ENCODE assay signal across 8 cellular contexts in the genomic region with DNA sequence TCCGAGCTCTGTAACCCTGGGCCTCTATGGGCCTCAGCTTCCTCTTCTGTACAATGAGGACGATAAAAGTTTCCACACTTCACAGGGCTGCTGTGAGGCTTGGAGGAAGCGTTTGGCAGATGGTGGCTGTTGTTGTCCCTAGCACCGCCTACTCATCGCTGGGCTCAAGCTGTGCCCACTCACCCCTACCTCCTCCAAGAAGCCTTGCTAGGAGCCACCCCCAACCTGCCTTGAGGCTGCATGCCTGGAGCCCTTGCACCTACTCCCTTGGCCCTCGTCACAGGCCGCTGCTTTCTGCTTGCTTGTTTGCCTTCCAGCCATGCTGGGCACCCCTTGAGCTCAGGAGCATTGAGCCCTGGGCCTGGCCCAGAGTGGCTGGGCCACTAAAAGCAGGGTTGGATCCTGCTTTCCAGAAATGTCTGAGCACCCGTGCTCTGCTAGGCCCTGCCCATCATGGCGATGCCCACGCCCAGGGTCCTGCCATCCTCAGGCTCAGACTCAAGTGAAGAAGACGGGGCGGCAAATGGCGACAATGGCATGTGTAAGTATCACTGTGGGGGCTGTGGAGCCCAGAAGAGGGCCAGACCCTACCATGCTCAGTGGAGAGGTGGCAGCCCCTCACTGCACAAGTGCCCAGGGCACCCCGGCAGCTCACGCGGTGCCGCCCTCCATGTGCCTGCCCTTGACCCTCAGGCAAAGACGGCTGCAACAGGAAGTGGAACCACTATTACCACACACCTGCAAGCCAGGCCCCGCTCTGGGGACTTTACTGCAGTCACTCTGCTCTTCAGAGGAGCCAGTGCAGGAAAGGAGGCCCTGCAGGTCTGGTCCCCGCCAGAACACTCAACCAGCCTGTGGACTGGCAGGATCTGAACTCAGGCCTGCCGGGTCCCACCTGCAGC. TPM values are rescaled to one million over a fixed set of nuclear protein-coding genes. Genes with fewer than 3 reads are reported as not detected.
DNase-seq lines count a peak whose midpoint lies in the region; ATAC-seq, FAIRE-seq and TF ChIP-seq lines count a peak whose summit lies in the region.

No MANE protein-coding gene starts in this region.

- intact Hi-C loops in HepG2 (cut with micrococcal nuclease; ENCODE audit: unreplicated experiment), result no loop called here

- TF ChIP-seq POLR2A in HepG2 (IDR thresholded peaks at IDR 0.05; ENCODE audit: insufficient read depth in 1 of 2, low read depth in 2 of 2, low read length in 2 of 2), result no peak

- no peak overlapping the region for H2AFZ ChIP-seq in HepG2 (ENCODE audit: low read length)

- WGBS in liver, result 85% methylated on average over 21 of the region's 21 CpGs
- WGBS in HepG2 (ENCODE audit: low lambda C conversion rate), result 96% methylated on average over 16 of the region's 21 CpGs

- POLR2A ChIA-PET in HepG2 (lab: Yijun Ruan, JAX), result no interaction called here

- H3K27ac ChIP-seq in liver (ENCODE audit: low read depth in 1 of 2, low read length in 2 of 2), result peak overlapping the region; percentile 43 to 71
- H3K27ac ChIP-seq in HepG2 (ENCODE audit: extremely low read length, insufficient read depth, low read length), result no peak overlapping the region
- peak overlapping the region; percentile 44 for H3K27ac ChIP-seq in caudate nucleus (ENCODE audit: low read depth, low read length)

- H4K20me1 ChIP-seq in HepG2 (ENCODE audit: insufficient read depth, low read length), result no peaks in the 10 kb centered on the region

- H3K9me3 ChIP-seq in liver (ENCODE audit: control insufficient read depth in 4 of 4, low read length in 3 of 4) (no peaks in the 10 kb centered on the region), HepG2 (ENCODE audit: low read length) (no peaks in the 10 kb centered on the region)

- no peaks in the 10 kb centered on the region for H3K79me2 ChIP-seq in HepG2 (ENCODE audit: insufficient read depth, low read length)

- in situ Hi-C loops in HepG2 (cut with HindIII; ENCODE audit: extremely low pct_ligation_motif_present, low pct_unique_long_range_greater_than_20kb), result loop anchor here (5.0 kb wide), 1 partner anchor 73 kb away; no protein-coding TSS in a partner anchor

- H3K27me3 ChIP-seq in liver (ENCODE audit: control insufficient read depth in 4 of 4, insufficient read depth in 4 of 4, low read length in 3 of 4) (no peaks in the 10 kb centered on the region), HepG2 (ENCODE audit: control insufficient read depth in 1 of 2, insufficient read depth in 2 of 2, low read length in 2 of 2) (no peaks in the 10 kb centered on the region)

- TF ChIP-seq RAD21 in liver (IDR thresholded peaks at IDR 0.05) (no peak), HepG2 (CRISPR knock-in tag; IDR thresholded peaks at IDR 0.05) (no peak)

- no peaks in the 10 kb centered on the region for H3K36me3 ChIP-seq in liver (ENCODE audit: control insufficient read depth in 4 of 4, insufficient read depth in 3 of 4, low read depth in 1 of 4, low read length in 3 of 4)
- no peaks in the 10 kb centered on the region for H3K36me3 ChIP-seq in HepG2 (replicated peaks in 1 of 2; ENCODE audit: control insufficient read depth in 1 of 2, insufficient read depth in 2 of 2, low read length in 2 of 2)

- no peak for ATAC-seq in HepG2

- H3K4me1 ChIP-seq in liver (ENCODE audit: control insufficient read depth in 4 of 4, insufficient read depth in 4 of 4, low read length in 3 of 4) (peaks cover 0 to 3% (median 0%) of the 10 kb centered on the region in 4 donors), HepG2 (ENCODE audit: insufficient read depth, low read length) (no peaks in the 10 kb centered on the region)

- CTCF ChIA-PET in HepG2 (lab: Yijun Ruan, JAX; ENCODE audit: low intra/inter-chr PET ratio, low total read pairs), result no interaction called here

- no peak for DNase-seq in HepG2 (ENCODE audit: low spot score)
- peak; percentile 15 for DNase-seq in NCI-H2171 (lab: John Stamatoyannopoulos, UW)
- no peak for DNase-seq in caudate nucleus (lab: John Stamatoyannopoulos, UW)
- DNase-seq in renal cortical epithelial cell (ENCODE audit: low read depth), result peak; percentile 36
- DNase-seq in AG08396 (ENCODE audit: low spot score), result no peak
- no peak for DNase-seq in NCI-H2081 treated with DMSO at 0.1 percent for 48 hours (lab: John Stamatoyannopoulos, UW)
- DNase-seq in globus pallidus (ENCODE audit: low spot score), result no peak

- H3K4me3 ChIP-seq in liver (ENCODE audit: low read depth in 1 of 3, low read length in 3 of 3) (no peak overlapping the region), HepG2 (replicated peaks in 1 of 3; ENCODE audit: insufficient read depth in 1 of 3, low read depth in 2 of 3, low read length in 3 of 3) (no peak overlapping the region)

- FAIRE-seq in HepG2 (lab: Jason Lieb, UNC), result no peak

- no peak overlapping the region for H3K4me2 ChIP-seq in HepG2 (ENCODE audit: low read depth, low read length)

- TF ChIP-seq CTCF in liver (IDR thresholded peaks at IDR 0.05; ENCODE audit: low read depth, low read length, missing input control) (no peak), HepG2 (CRISPR knock-in tag; IDR thresholded peaks at IDR 0.05) (no peak)

- no peak overlapping the region for H3K9ac ChIP-seq in liver (ENCODE audit: low read depth in 1 of 2, low read length in 2 of 2)
- no peak overlapping the region for H3K9ac ChIP-seq in HepG2 (ENCODE audit: insufficient read depth, low read depth, low read length)

- TF ChIP-seq EP300 in HepG2 (IDR thresholded peaks at IDR 0.05; ENCODE audit: low read depth in 2 of 2, low read length in 2 of 2) (no peak), HepG2 (CRISPR knock-in tag; IDR thresholded peaks at IDR 0.05; ENCODE audit: borderline replicate concordance) (no peak)

- BruUV-seq in HepG2 (replicated peaks; lab: Mats Ljungman, UMichigan), result no TSS peak

RNA-seq across cellular contexts. Expression of gene SH3BGRL3, which starts 9.5 kb away (rescaled TPM):
- total RNA-seq in liver, result 10 to 100 TPM in 1 of 2 donors, 1 to 10 TPM in 1; 4.5 to 10.0 TPM
- 10 to 100 TPM; 36.0 to 93.2 TPM for polyA plus RNA-seq in liver
- 12.2 and 13.4 TPM in 2 replicates for total RNA-seq in HepG2 (2016; rRNA removed; fragmentation: Illumina TruSeq; extraction: Trizol)
- total RNA-seq in HepG2 (2016; cell fraction: cytosol; rRNA removed; fragmentation: Illumina TruSeq; extraction: Trizol; ENCODE audit: low read depth), result 14.0 and 29.7 TPM in 2 replicates
- 11.6 and 11.8 TPM in 2 replicates for total RNA-seq in HepG2 (2016; cell fraction: insoluble cytoplasmic fraction; rRNA removed; fragmentation: Illumina TruSeq; extraction: Trizol)
- total RNA-seq in HepG2 (2016; cell fraction: membrane; rRNA removed; fragmentation: Illumina TruSeq; extraction: Trizol), result 15.8 and 28.5 TPM in 2 replicates
- total RNA-seq in HepG2 (2016; cell fraction: nucleus; rRNA removed; fragmentation: Illumina TruSeq; extraction: Trizol), result 5.2 and 6.0 TPM in 2 replicates
- 11.4 and 11.5 TPM in 2 replicates for polyA plus RNA-seq in HepG2 (2011; rRNA removed)
- polyA plus RNA-seq in HepG2 (2011; cell fraction: cytosol; rRNA removed), result 10.4 and 12.2 TPM in 2 replicates
- polyA plus RNA-seq in HepG2 (2011; cell fraction: nucleus; rRNA removed), result 7.5 and 8.3 TPM in 2 replicates
- 12.3 and 13.0 TPM in 2 replicates for polyA plus RNA-seq in HepG2 (2012)
- polyA plus RNA-seq in HepG2 (2016; cell fraction: cytosol; fragmentation: Illumina TruSeq; extraction: Trizol; ENCODE audit: low read depth), result 64.3 and 100 TPM in 2 replicates
- 24.8 and 47.8 TPM in 2 replicates for polyA plus RNA-seq in HepG2 (2016; cell fraction: insoluble cytoplasmic fraction; fragmentation: Illumina TruSeq; extraction: Trizol; ENCODE audit: low read depth)
- polyA plus RNA-seq in HepG2 (2016; cell fraction: membrane; fragmentation: Illumina TruSeq; extraction: Trizol; ENCODE audit: low read depth), result 72.1 and 88.4 TPM in 2 replicates
- 16.4 and 20.4 TPM in 2 replicates for polyA plus RNA-seq in HepG2 (2016; cell fraction: nucleus; fragmentation: Illumina TruSeq; extraction: Trizol; ENCODE audit: insufficient read depth, low read depth)
- polyA minus RNA-seq in HepG2 (2011; rRNA and poly(A)+ RNA removed; ENCODE audit: low replicate concordance), result 26.8 and 67.6 TPM in 2 replicates
- polyA minus RNA-seq in HepG2 (2011; cell fraction: cytosol; rRNA and poly(A)+ RNA removed), result 8.1 and 10.8 TPM in 2 replicates
- 8.5 and 9.8 TPM in 2 replicates for polyA minus RNA-seq in HepG2 (2011; cell fraction: nucleus; rRNA and poly(A)+ RNA removed)
- 12.8 and 17.5 TPM in 2 replicates for total RNA-seq in renal cortical epithelial cell

RNA-seq across cellular contexts. Expression of gene UBXN11, which starts 17.0 kb away (rescaled TPM):
- 1 to 10 TPM; 3.0 to 9.5 TPM for total RNA-seq in liver
- 1 to 10 TPM; 5.7 to 8.9 TPM for polyA plus RNA-seq in liver
- 3.2 and 9.3 TPM in 2 replicates for total RNA-seq in HepG2 (2016; rRNA removed; fragmentation: Illumina TruSeq; extraction: Trizol)
- total RNA-seq in HepG2 (2016; cell fraction: cytosol; rRNA removed; fragmentation: Illumina TruSeq; extraction: Trizol; ENCODE audit: low read depth), result 4.9 and 5.3 TPM in 2 replicates
- 3.0 and 8.5 TPM in 2 replicates for total RNA-seq in HepG2 (2016; cell fraction: insoluble cytoplasmic fraction; rRNA removed; fragmentation: Illumina TruSeq; extraction: Trizol)
- 4.4 and 5.7 TPM in 2 replicates for total RNA-seq in HepG2 (2016; cell fraction: membrane; rRNA removed; fragmentation: Illumina TruSeq; extraction: Trizol)
- total RNA-seq in HepG2 (2016; cell fraction: nucleus; rRNA removed; fragmentation: Illumina TruSeq; extraction: Trizol), result 15.9 and 19.3 TPM in 2 replicates
- polyA plus RNA-seq in HepG2 (2011; rRNA removed), result 10.3 and 10.4 TPM in 2 replicates
- 3.0 and 5.8 TPM in 2 replicates for polyA plus RNA-seq in HepG2 (2011; cell fraction: cytosol; rRNA removed)
- polyA plus RNA-seq in HepG2 (2011; cell fraction: nucleus; rRNA removed), result 81.6 and 111 TPM in 2 replicates
- polyA plus RNA-seq in HepG2 (2012), result 4.8 and 5.2 TPM in 2 replicates
- polyA plus RNA-seq in HepG2 (2016; cell fraction: cytosol; fragmentation: Illumina TruSeq; extraction: Trizol; ENCODE audit: low read depth), result 7.2 and 9.0 TPM in 2 replicates
- 6.4 and 8.0 TPM in 2 replicates for polyA plus RNA-seq in HepG2 (2016; cell fraction: insoluble cytoplasmic fraction; fragmentation: Illumina TruSeq; extraction: Trizol; ENCODE audit: low read depth)
- 8.8 and 9.0 TPM in 2 replicates for polyA plus RNA-seq in HepG2 (2016; cell fraction: membrane; fragmentation: Illumina TruSeq; extraction: Trizol; ENCODE audit: low read depth)
- 64.2 and 68.2 TPM in 2 replicates for polyA plus RNA-seq in HepG2 (2016; cell fraction: nucleus; fragmentation: Illumina TruSeq; extraction: Trizol; ENCODE audit: insufficient read depth, low read depth)
- 4.3 and 43.2 TPM in 2 replicates for polyA minus RNA-seq in HepG2 (2011; rRNA and poly(A)+ RNA removed; ENCODE audit: low replicate concordance)
- 1.2 and 2.0 TPM in 2 replicates for polyA minus RNA-seq in HepG2 (2011; cell fraction: cytosol; rRNA and poly(A)+ RNA removed)
- polyA minus RNA-seq in HepG2 (2011; cell fraction: nucleus; rRNA and poly(A)+ RNA removed), result 8.6 and 11.5 TPM in 2 replicates
- total RNA-seq in renal cortical epithelial cell, result 1.9 and 9.6 TPM in 2 replicates

RNA-seq across cellular contexts. Expression of gene CD52, which starts 28.3 kb away (rescaled TPM):
- total RNA-seq in liver, result 1 to 10 TPM; 1.7 to 4.0 TPM
- polyA plus RNA-seq in liver, result 10 to 100 TPM; 13.8 to 16.4 TPM
- total RNA-seq in HepG2 (2016; rRNA removed; fragmentation: Illumina TruSeq; extraction: Trizol), result not detected in 2 replicates
- not detected in 2 replicates for total RNA-seq in HepG2 (2016; cell fraction: cytosol; rRNA removed; fragmentation: Illumina TruSeq; extraction: Trizol; ENCODE audit: low read depth)
- not detected in 2 replicates for total RNA-seq in HepG2 (2016; cell fraction: insoluble cytoplasmic fraction; rRNA removed; fragmentation: Illumina TruSeq; extraction: Trizol)
- total RNA-seq in HepG2 (2016; cell fraction: membrane; rRNA removed; fragmentation: Illumina TruSeq; extraction: Trizol), result not detected in 2 replicates
- not detected in 2 replicates for total RNA-seq in HepG2 (2016; cell fraction: nucleus; rRNA removed; fragmentation: Illumina TruSeq; extraction: Trizol)
- polyA plus RNA-seq in HepG2 (2011; rRNA removed), result 0.32 and 0.93 TPM in 2 replicates
- polyA plus RNA-seq in HepG2 (2011; cell fraction: cytosol; rRNA removed), result 0.81 TPM in 2 replicates
- polyA plus RNA-seq in HepG2 (2011; cell fraction: nucleus; rRNA removed), result not detected in 2 replicates
- not detected in 2 replicates for polyA plus RNA-seq in HepG2 (2012)
- polyA plus RNA-seq in HepG2 (2016; cell fraction: cytosol; fragmentation: Illumina TruSeq; extraction: Trizol; ENCODE audit: low read depth), result not detected in 2 replicates
- not detected in 2 replicates for polyA plus RNA-seq in HepG2 (2016; cell fraction: insoluble cytoplasmic fraction; fragmentation: Illumina TruSeq; extraction: Trizol; ENCODE audit: low read depth)
- not detected in 2 replicates for polyA plus RNA-seq in HepG2 (2016; cell fraction: membrane; fragmentation: Illumina TruSeq; extraction: Trizol; ENCODE audit: low read depth)
- polyA plus RNA-seq in HepG2 (2016; cell fraction: nucleus; fragmentation: Illumina TruSeq; extraction: Trizol; ENCODE audit: insufficient read depth, low read depth), result not detected in 2 replicates
- 0.44 and 1.2 TPM in 2 replicates for polyA minus RNA-seq in HepG2 (2011; rRNA and poly(A)+ RNA removed; ENCODE audit: low replicate concordance)
- polyA minus RNA-seq in HepG2 (2011; cell fraction: cytosol; rRNA and poly(A)+ RNA removed), result not detected in 2 replicates
- polyA minus RNA-seq in HepG2 (2011; cell fraction: nucleus; rRNA and poly(A)+ RNA removed), result not detected in 2 replicates
- not detected in 2 replicates for total RNA-seq in renal cortical epithelial cell

RNA-seq across cellular contexts. Expression of gene CEP85, which starts 55.4 kb away (rescaled TPM):
- 10 to 100 TPM in 1 of 2 donors, 1 to 10 TPM in 1; 7.3 to 14.6 TPM for total RNA-seq in liver
- 1 to 10 TPM; 2.6 to 3.4 TPM for polyA plus RNA-seq in liver
- total RNA-seq in HepG2 (2016; rRNA removed; fragmentation: Illumina TruSeq; extraction: Trizol), result 22.4 and 26.7 TPM in 2 replicates
- total RNA-seq in HepG2 (2016; cell fraction: cytosol; rRNA removed; fragmentation: Illumina TruSeq; extraction: Trizol; ENCODE audit: low read depth), result 15.6 and 16.7 TPM in 2 replicates
- 22.3 and 26.3 TPM in 2 replicates for total RNA-seq in HepG2 (2016; cell fraction: insoluble cytoplasmic fraction; rRNA removed; fragmentation: Illumina TruSeq; extraction: Trizol)
- 10.6 and 12.9 TPM in 2 replicates for total RNA-seq in HepG2 (2016; cell fraction: membrane; rRNA removed; fragmentation: Illumina TruSeq; extraction: Trizol)
- total RNA-seq in HepG2 (2016; cell fraction: nucleus; rRNA removed; fragmentation: Illumina TruSeq; extraction: Trizol), result 27.6 and 32.8 TPM in 2 replicates
- polyA plus RNA-seq in HepG2 (2011; rRNA removed), result 16.1 and 16.9 TPM in 2 replicates
- polyA plus RNA-seq in HepG2 (2011; cell fraction: cytosol; rRNA removed), result 11.2 and 11.4 TPM in 2 replicates
- 40.1 and 42.3 TPM in 2 replicates for polyA plus RNA-seq in HepG2 (2011; cell fraction: nucleus; rRNA removed)
- 8.8 and 10.7 TPM in 2 replicates for polyA plus RNA-seq in HepG2 (2012)
- polyA plus RNA-seq in HepG2 (2016; cell fraction: cytosol; fragmentation: Illumina TruSeq; extraction: Trizol; ENCODE audit: low read depth), result 0.88 and 0.92 TPM in 2 replicates
- polyA plus RNA-seq in HepG2 (2016; cell fraction: insoluble cytoplasmic fraction; fragmentation: Illumina TruSeq; extraction: Trizol; ENCODE audit: low read depth), result 16.4 and 17.2 TPM in 2 replicates
- polyA plus RNA-seq in HepG2 (2016; cell fraction: membrane; fragmentation: Illumina TruSeq; extraction: Trizol; ENCODE audit: low read depth), result 2.2 and 2.6 TPM in 2 replicates
- 49.8 and 50.1 TPM in 2 replicates for polyA plus RNA-seq in HepG2 (2016; cell fraction: nucleus; fragmentation: Illumina TruSeq; extraction: Trizol; ENCODE audit: insufficient read depth, low read depth)
- polyA minus RNA-seq in HepG2 (2011; rRNA and poly(A)+ RNA removed; ENCODE audit: low replicate concordance), result 19.0 and 44.1 TPM in 2 replicates
- polyA minus RNA-seq in HepG2 (2011; cell fraction: cytosol; rRNA and poly(A)+ RNA removed), result 8.7 and 9.0 TPM in 2 replicates
- 24.2 and 25.1 TPM in 2 replicates for polyA minus RNA-seq in HepG2 (2011; cell fraction: nucleus; rRNA and poly(A)+ RNA removed)
- 6.6 and 9.4 TPM in 2 replicates for total RNA-seq in renal cortical epithelial cell

Comparison
In these comparisons a context has a peak if more than half of its experiments do, and no peak if none do; other contexts are left out.
1. DNase-seq: peak in NCI-H2171 (single experiment) and renal cortical epithelial cell (single experiment); none in HepG2 (single experiment), caudate nucleus (0 of 61), AG08396 (single experiment), NCI-H2081 treated with DMSO at 0.1 percent for 48 hours (single experiment) and globus pallidus (single experiment).